ENCODE assay signal across 7 cellular contexts in genomic region chr12:12975322-12976077, GRCh38. TPM values are rescaled to one million over a fixed set of nuclear protein-coding genes. Genes with fewer than 3 reads are reported as not detected.
DNase-seq lines count a peak whose midpoint lies in the region; ATAC-seq and TF ChIP-seq lines count a peak whose summit lies in the region.

No MANE protein-coding gene starts in this region.

- H3K4me3 ChIP-seq in GM12864 (ENCODE audit: low read depth, low read length) = no peak overlapping the region
- H3K4me3 ChIP-seq in choroid plexus epithelial cell (ENCODE audit: low read depth, low read length) = no peak overlapping the region
- H3K4me3 ChIP-seq in mucosa of descending colon = no peak overlapping the region

- ATAC-seq in mucosa of descending colon = peak; percentile 83
- no peak for ATAC-seq in GM21528 (IDR thresholded peaks at IDR 0.05; ENCODE audit: low FRiP score, unreplicated experiment)

- intact Hi-C loops in mucosa of descending colon (cut with DNase I, micrococcal nuclease) = no loop called here

- peaks cover 3% of the 10 kb centered on the region for H3K9me3 ChIP-seq in mucosa of descending colon

- DNase-seq in GM12864 (ENCODE audit: low read depth) = no peak
- DNase-seq in MV-4-11 (lab: John Stamatoyannopoulos, UW) = peak; percentile 62
- peak; percentile 74 for DNase-seq in choroid plexus epithelial cell (ENCODE audit: low read depth)
- peak in 2 of 3 donors; percentile 54 to 71 for DNase-seq in mucosa of descending colon
- no peak for DNase-seq in NCI-H2081 (lab: John Stamatoyannopoulos, UW)
- no peak for DNase-seq in NCI-H446 (lab: John Stamatoyannopoulos, UW)

- TF ChIP-seq CTCF in GM12864 (IDR thresholded peaks at IDR 0.05; ENCODE audit: low read depth, low read length, missing control alignments) (peak; percentile 49), choroid plexus epithelial cell (conservative IDR thresholded peaks at IDR 0.05; ENCODE audit: low read depth, low read length) (peak; percentile 84), mucosa of descending colon (IDR thresholded peaks at IDR 0.05) (no peak)

- H3K36me3 ChIP-seq in mucosa of descending colon (ENCODE audit: low read depth) = no peaks in the 10 kb centered on the region

- no peaks in the 10 kb centered on the region for H3K4me1 ChIP-seq in mucosa of descending colon (ENCODE audit: low read depth)

RNA-seq across cellular contexts. Expression of gene GPRC5D, which starts 23.5 kb away (rescaled TPM):
- not detected for total RNA-seq in mucosa of descending colon

RNA-seq across cellular contexts. Expression of gene HEBP1, which starts 24.6 kb away (rescaled TPM):
- 10 to 100 TPM; 46.0 to 68.1 (median 62.1) TPM for total RNA-seq in mucosa of descending colon

Comparison
In these comparisons a context has a peak if more than half of its experiments do, and no peak if none do; other contexts are left out.
1. DNase-seq: peak in MV-4-11 (single experiment), choroid plexus epithelial cell (single experiment) and mucosa of descending colon (2 of 3); none in GM12864 (single experiment), NCI-H2081 (0 of 2) and NCI-H446 (0 of 2).